In genomic region chr4:77175201-77175610, GRCh38 we compare ENCODE assay signal across 14 cellular contexts.
"Had no signal": no experiment of that assay in that cellular context is flagged by ENCODE, and none has a peak within 500 bp of the region (broad histone marks: within the 10 kb centered on the region; RNA-seq: fewer than 3 reads in every experiment).

No MANE protein-coding gene starts in this region.

- H3K27me3 Mint-ChIP-seq: activated naive CD4-positive, alpha-beta T cell treated with anti-CD3 and anti-CD28 coated beads, Interleukin-2, amount 50 U/mL, for 24 hours had no signal

- H3K36me3 ChIP-seq: colonic mucosa, prostate gland, right lobe of liver had no signal

- H3K27me3 ChIP-seq: colonic mucosa, right lobe of liver had no signal

- H3K4me1 Mint-ChIP-seq: activated naive CD4-positive, alpha-beta T cell treated with anti-CD3 and anti-CD28 coated beads, Interleukin-2, amount 50 U/mL, for 24 hours had no signal

- H3K4me3 Mint-ChIP-seq: activated naive CD4-positive, alpha-beta T cell treated with anti-CD3 and anti-CD28 coated beads, Interleukin-2, amount 50 U/mL, for 24 hours; activated T-cell treated with anti-CD3 and anti-CD28 coated beads, Interleukin-2, amount 50 U/mL, for 24 hours; natural killer cell; T-helper 17 cell had no signal

- H3K36me3 Mint-ChIP-seq: natural killer cell had no signal

- DNase-seq: activated CD4-positive, alpha-beta T cell treated with anti-CD3 and anti-CD28 coated beads, Interleukin-2, amount 50 U/mL, for 1 hour; activated effector memory CD4-positive, alpha-beta T cell treated with Interleukin-2 at 50 U/mL for 16 hours; activated T-cell treated with anti-CD3 and anti-CD28 coated beads, Interleukin-2, amount 50 U/mL, for 24 hours; caudate nucleus; colonic mucosa; effector CD8-positive, alpha-beta T cell; natural killer cell; right lobe of liver; stimulated activated CD4-positive, alpha-beta T cell treated with anti-CD3 and anti-CD28 coated beads, Interleukin-2, amount 100 ng/mL, for 24 hours; stimulated activated naive CD4-positive, alpha-beta T cell; T-helper 17 cell had no signal

- ATAC-seq: natural killer cell, right lobe of liver, T-helper 17 cell had no signal

- H3K4me1 ChIP-seq: colonic mucosa, prostate gland, right lobe of liver had no signal

- H3K9me3 ChIP-seq: colonic mucosa, prostate gland, right lobe of liver had no signal

- H3K9me3 Mint-ChIP-seq: activated naive CD4-positive, alpha-beta T cell treated with anti-CD3 and anti-CD28 coated beads, Interleukin-2, amount 50 U/mL, for 24 hours; activated T-cell treated with anti-CD3 and anti-CD28 coated beads, Interleukin-2, amount 50 U/mL, for 24 hours; natural killer cell had no signal

- H3K27ac Mint-ChIP-seq: activated naive CD4-positive, alpha-beta T cell treated with anti-CD3 and anti-CD28 coated beads, Interleukin-2, amount 50 U/mL, for 24 hours; activated T-cell treated with anti-CD3 and anti-CD28 coated beads, Interleukin-2, amount 50 U/mL, for 24 hours; natural killer cell; T-helper 17 cell had no signal

- H3K27ac ChIP-seq: colonic mucosa, prostate gland, right lobe of liver had no signal

- H3K4me3 ChIP-seq: colonic mucosa, lung, prostate gland, right lobe of liver had no signal
